Comparison of ENCODE assay signal across 1 cellular context in genomic region chr4:174401471-174402130, GRCh38.
TF ChIP-seq lines count a peak whose summit lies in the region.

No MANE protein-coding gene starts in this region.

TF ChIP-seq in A549, 52 proteins besides CTCF, POLR2A, EP300 and RAD21 (continued from another document):
- TF ChIP-seq PBX3 (IDR thresholded peaks at IDR 0.05): peak; percentile 63
- no peak for TF ChIP-seq ZSCAN20 (CRISPR knock-in tag; IDR thresholded peaks at IDR 0.05)
- TF ChIP-seq GATA3 (IDR thresholded peaks at IDR 0.05; ENCODE audit: borderline replicate concordance): peak; percentile 99
- TF ChIP-seq MAX (IDR thresholded peaks at IDR 0.05): peak; percentile 42; the same call in 1 of the 2 replicates
- TF ChIP-seq JUNB (IDR thresholded peaks at IDR 0.05): peak; percentile 90
- TF ChIP-seq FOSL2 (IDR thresholded peaks at IDR 0.05): peak; percentile 72; the same call in 1 of the 2 replicates
- peak; percentile 72 for TF ChIP-seq FOSL2 (CRISPR knock-in tag; IDR thresholded peaks at IDR 0.05)
